In genomic region chr15:92625297-92625980, GRCh38 we compare ENCODE assay signal across 9 cellular contexts. TPM values are rescaled to one million over a fixed set of nuclear protein-coding genes. Genes with fewer than 3 reads are reported as not detected.
DNase-seq lines count a peak whose midpoint lies in the region; ATAC-seq and TF ChIP-seq lines count a peak whose summit lies in the region.
"Had no signal": no experiment of that assay in that cellular context is flagged by ENCODE, and none has a peak within 500 bp of the region (broad histone marks: within the 10 kb centered on the region; RNA-seq: fewer than 3 reads in every experiment).

No MANE protein-coding gene starts in this region.

- 45 to 50% methylated on average over 3 of the region's 3 CpGs for WGBS in lower leg skin, 2 donors

- CTCF ChIA-PET in RWPE1 (lab: Yijun Ruan, JAX) = no interaction called here

- no peaks in the 10 kb centered on the region for H3K36me3 Mint-ChIP-seq in HFFc6 (ENCODE audit: low read depth)
- H3K36me3 Mint-ChIP-seq in T-helper 2 cell treated with Interferon-gamma antibody and Interleukin-4, amounts not matched to agents 5 μg/mL and 100 μg/mL, for 36 hours (ENCODE audit: low read depth) = no peaks in the 10 kb centered on the region

- DNase-seq in HFFc6 (peak; percentile 64), kidney glomerular epithelial cell (lab: John Stamatoyannopoulos, UW) (peak; percentile 30), cerebellum (ENCODE audit: low spot score) (no peak), RWPE1 (ENCODE audit: low spot score) (no peak), NCI-H82 treated with DMSO at 0.1 percent for 48 hours (lab: John Stamatoyannopoulos, UW; ENCODE audit: unreplicated experiment) (no peak), lower leg skin (ENCODE audit: low spot score in 2 of 2) (no peak)
- peak; percentile 54 for DNase-seq in T-helper 2 cell treated with Interferon-gamma antibody and Interleukin-4, amounts not matched to agents 5 μg/mL and 100 μg/mL, for 36 hours (ENCODE audit: low spot score)

- POLR2A ChIA-PET in RWPE1 (lab: Yijun Ruan, JAX; ENCODE audit: low non-redundant PET) = no interaction called here

- H3K27me3 Mint-ChIP-seq in HFFc6 (ENCODE audit: insufficient read depth) = peaks cover 3% of the 10 kb centered on the region
- peaks cover 3% of the 10 kb centered on the region for H3K27me3 Mint-ChIP-seq in T-helper 2 cell treated with Interferon-gamma antibody and Interleukin-4, amounts not matched to agents 5 μg/mL and 100 μg/mL, for 36 hours (ENCODE audit: low read depth)

- TF ChIP-seq CTCF in HFFc6 (IDR thresholded peaks at IDR 0.05) = peak; percentile 19; the same call in 1 of the 2 replicates
- TF ChIP-seq CTCF in RWPE1 (conservative IDR thresholded peaks at IDR 0.05; ENCODE audit: low read depth) = no peak
- TF ChIP-seq CTCF in lower leg skin (IDR thresholded peaks at IDR 0.05) = no peak

- no peak overlapping the region for H3K4me3 ChIP-seq in lower leg skin (ENCODE audit: low read depth, poor library complexity, severe bottlenecking)

- peak; percentile 89 for ATAC-seq in GM18519 (IDR thresholded peaks at IDR 0.05; ENCODE audit: low FRiP score, unreplicated experiment)

- peaks cover 22% of the 10 kb centered on the region for H3K4me1 Mint-ChIP-seq in HFFc6 (ENCODE audit: low read depth)
- H3K4me1 Mint-ChIP-seq in T-helper 2 cell treated with Interferon-gamma antibody and Interleukin-4, amounts not matched to agents 5 μg/mL and 100 μg/mL, for 36 hours (ENCODE audit: low read depth) = peaks cover 10% of the 10 kb centered on the region

- H3K27ac ChIP-seq in RWPE1 = no peak overlapping the region
- H3K27ac ChIP-seq: KMS-11 had no signal

- H3K9me3 Mint-ChIP-seq in HFFc6 = peaks cover 7% of the 10 kb centered on the region
- H3K9me3 Mint-ChIP-seq in T-helper 2 cell treated with Interferon-gamma antibody and Interleukin-4, amounts not matched to agents 5 μg/mL and 100 μg/mL, for 36 hours = no peaks in the 10 kb centered on the region

- H3K27ac Mint-ChIP-seq in HFFc6 = peak overlapping the region; percentile 72; the same call in 1 of the 2 replicates
- peak overlapping the region; percentile 68 for H3K27ac Mint-ChIP-seq in T-helper 2 cell treated with Interferon-gamma antibody and Interleukin-4, amounts not matched to agents 5 μg/mL and 100 μg/mL, for 36 hours

- intact Hi-C loops in lower leg skin (cut with DNase I; ENCODE audit: low total_unique reads) = no loop called here

- H3K4me3 Mint-ChIP-seq in HFFc6 = peak overlapping the region; percentile 32; the same call in 1 of the 2 replicates
- peak overlapping the region; percentile 30 for H3K4me3 Mint-ChIP-seq in T-helper 2 cell treated with Interferon-gamma antibody and Interleukin-4, amounts not matched to agents 5 μg/mL and 100 μg/mL, for 36 hours

- TF ChIP-seq POLR2A in lower leg skin (IDR thresholded peaks at IDR 0.05) = no peak

RNA-seq across cellular contexts. Expression of gene FAM174B, which starts 30.1 kb away (rescaled TPM):
- total RNA-seq in HFFc6 (2021; fragmentation: NEBNext Ultra II Directional; extraction: Animal tissue kit (Norgen Biotek cat#: 25700)) = 1 to 10 TPM; 1.2 to 7.0 (median 2.3) TPM
- total RNA-seq in cerebellum (25.0 TPM), lower leg skin (10 to 100 TPM in 3 of 4 donors, 1 to 10 TPM in 1; 9.9 to 33.4 (median 18.3) TPM)

Comparison
In these comparisons a context has a peak if more than half of its experiments do, and no peak if none do; other contexts are left out.
1. DNase-seq: peak in HFFc6 (single experiment), T-helper 2 cell treated with Interferon-gamma antibody and Interleukin-4, amounts not matched to agents 5 μg/mL and 100 μg/mL, for 36 hours (single experiment) and kidney glomerular epithelial cell (single experiment); none in cerebellum (single experiment), RWPE1 (single experiment), NCI-H82 treated with DMSO at 0.1 percent for 48 hours (single experiment) and lower leg skin (0 of 2).